In the genomic region with DNA sequence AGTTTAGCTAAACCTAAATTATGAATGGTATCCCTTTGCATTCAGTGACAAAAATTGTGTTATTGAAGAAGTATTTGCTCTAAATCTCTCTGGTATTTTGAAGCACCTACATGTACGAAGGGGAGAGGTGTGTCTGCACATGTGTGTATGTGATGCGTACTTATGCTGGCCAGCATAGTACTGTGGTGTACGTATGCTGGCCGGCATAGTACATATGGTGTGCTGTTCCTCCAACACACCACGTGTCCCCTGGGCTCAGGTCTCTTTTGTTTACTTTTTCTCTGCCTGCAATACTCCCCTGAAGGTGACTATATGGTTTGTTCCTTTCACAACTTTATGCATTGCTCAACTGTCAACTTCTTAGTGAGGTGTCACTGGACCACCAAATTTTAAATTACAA, we compare ENCODE assay signal across 14 cellular contexts.
DNase-seq lines count a peak whose midpoint lies in the region; ATAC-seq, FAIRE-seq and TF ChIP-seq lines count a peak whose summit lies in the region.
"Had no signal": no experiment of that assay in that cellular context is flagged by ENCODE, and none has a peak within 500 bp of the region (broad histone marks: within the 10 kb centered on the region; RNA-seq: fewer than 3 reads in every experiment).

No MANE protein-coding gene starts in this region.

- H2BK20ac ChIP-seq in IMR-90 (ENCODE audit: low read depth, low read length), result peak overlapping the region; percentile 65; the same call in 1 of the 2 replicates

- peaks cover 26% of the 10 kb centered on the region for H3K4me1 Mint-ChIP-seq in nephron progenitor cell
- H3K4me1 Mint-ChIP-seq: B cell had no signal

- no peaks in the 10 kb centered on the region for H3K9me3 Mint-ChIP-seq in nephron progenitor cell
- H3K9me3 Mint-ChIP-seq: CD8-positive, alpha-beta T cell; H9 had no signal

- dilution Hi-C loops in IMR-90 (cut with HindIII; ENCODE audit: low sequenced_read_pairs, unreplicated experiment), result no loop called here

- DNase-seq in HepG2 (ENCODE audit: low spot score), result no peak
- no peak for DNase-seq in right lobe of liver
- DNase-seq in IMR-90, result no peak
- DNase-seq in nephron progenitor cell, result no peak
- no peak for DNase-seq in H7
- no peak for DNase-seq in stimulated activated CD4-positive, alpha-beta T cell treated with anti-CD3 and anti-CD28 coated beads, Interleukin-2, amount 100 ng/mL, for 24 hours
- DNase-seq: Calu3; CD8-positive, alpha-beta T cell; DMS79 treated with DMSO at 0.1 percent for 48 hours; GF-D8; GOT3; H9 had no signal

- no peaks in the 10 kb centered on the region for H3K79me2 ChIP-seq in HepG2 (ENCODE audit: insufficient read depth, low read length)

- in situ Hi-C loops in HepG2 (cut with HindIII; ENCODE audit: extremely low pct_ligation_motif_present, low pct_unique_long_range_greater_than_20kb), result loop anchor here (25.0 kb wide), 3 partner anchors 749 to 1349 kb away; no protein-coding TSS in a partner anchor
- in situ Hi-C loops in IMR-90 (cut with MboI; ENCODE audit: low sequenced_read_pairs), result loop anchor here (5.0 kb wide), 1 partner anchor 749 kb away; no protein-coding TSS in a partner anchor

- H3K27ac Mint-ChIP-seq in nephron progenitor cell, result peak overlapping the region; percentile 70
- H3K27ac Mint-ChIP-seq: B cell; CD8-positive, alpha-beta T cell; H9 had no signal

- ATAC-seq in HepG2 (no peak), right lobe of liver (no peak), IMR-90 (ENCODE audit: low read depth) (peak; percentile 17; the same call in 1 of the 2 replicates)
- ATAC-seq: CD8-positive, alpha-beta T cell had no signal

- CTCF ChIA-PET in HepG2 (lab: Yijun Ruan, JAX; ENCODE audit: low intra/inter-chr PET ratio, low total read pairs) (no interaction called here), IMR-90 (lab: Yijun Ruan, JAX) (no interaction called here)

- H3K9me3 ChIP-seq in HepG2 (ENCODE audit: low read length), result no peaks in the 10 kb centered on the region
- H3K9me3 ChIP-seq in right lobe of liver, result no peaks in the 10 kb centered on the region
- no peaks in the 10 kb centered on the region for H3K9me3 ChIP-seq in IMR-90 (ENCODE audit: control insufficient read depth, insufficient read depth, low read length)
- H3K9me3 ChIP-seq: BLaER1 treated with 17β-estradiol and CSF1 and Interleukin-3, amounts not matched to agents 10 nM and 100 nM had no signal

- POLR2A ChIA-PET in HepG2 (lab: Yijun Ruan, JAX) (no interaction called here), IMR-90 (lab: Charles Lee; ENCODE audit: unreplicated experiment) (no interaction called here)

- peak overlapping the region; percentile 63; the same call in 1 of the 2 replicates for H2BK120ac ChIP-seq in IMR-90 (ENCODE audit: low read depth, low read length)

- H4K20me1 ChIP-seq in HepG2 (ENCODE audit: insufficient read depth, low read length) (no peaks in the 10 kb centered on the region), IMR-90 (ENCODE audit: insufficient read depth, low read length) (no peaks in the 10 kb centered on the region)
- H4K20me1 ChIP-seq: BLaER1 treated with 17β-estradiol and CSF1 and Interleukin-3, amounts not matched to agents 10 nM and 100 nM had no signal

- no peak for TF ChIP-seq RAD21 in HepG2 (CRISPR knock-in tag; IDR thresholded peaks at IDR 0.05)
- no peak for TF ChIP-seq RAD21 in IMR-90 (IDR thresholded peaks at IDR 0.05; ENCODE audit: low read length)

- TF ChIP-seq CTCF in HepG2 (CRISPR knock-in tag; IDR thresholded peaks at IDR 0.05) (no peak), right lobe of liver (IDR thresholded peaks at IDR 0.05) (no peak), IMR-90 (conservative IDR thresholded peaks at IDR 0.05; ENCODE audit: low read depth, low read length) (no peak), nephron progenitor cell (IDR thresholded peaks at IDR 0.05) (no peak)

- H3K36me3 ChIP-seq in HepG2 (replicated peaks in 1 of 2; ENCODE audit: control insufficient read depth in 1 of 2, insufficient read depth in 2 of 2, low read length in 2 of 2) (no peaks in the 10 kb centered on the region), right lobe of liver (no peaks in the 10 kb centered on the region), IMR-90 (ENCODE audit: control insufficient read depth, insufficient read depth, low read length) (no peaks in the 10 kb centered on the region), H7 (replicated peaks; ENCODE audit: control insufficient read depth, insufficient read depth, low read length) (no peaks in the 10 kb centered on the region)
- H3K36me3 ChIP-seq: BLaER1 treated with 17β-estradiol and CSF1 and Interleukin-3, amounts not matched to agents 10 nM and 100 nM had no signal

- H3K4me2 ChIP-seq in HepG2 (ENCODE audit: low read depth, low read length), result no peak overlapping the region
- no peak overlapping the region for H3K4me2 ChIP-seq in IMR-90 (ENCODE audit: low read depth, low read length)

- 26% methylated on average over 5 of the region's 5 CpGs for WGBS in HepG2 (ENCODE audit: low lambda C conversion rate)
- WGBS in right lobe of liver (ENCODE audit: insufficient coverage, low coverage, low lambda C conversion rate, missing lambda C conversion rate), result 94% methylated on average over 3 of the region's 5 CpGs
- no CpG with 5 or more reads among the region's 5 CpGs for WGBS in IMR-90 (ENCODE audit: extremely low coverage in 2 of 2, insufficient read length in 1 of 2), 2 experiments

- H2AK5ac ChIP-seq in IMR-90 (ENCODE audit: low read depth, low read length), result peak overlapping the region; percentile 91; the same call in 1 of the 2 replicates

- no peak overlapping the region for H3K18ac ChIP-seq in IMR-90 (ENCODE audit: low read depth, low read length)

- peaks cover 3% of the 10 kb centered on the region; the same call in 1 of the 2 replicates for H3K9me1 ChIP-seq in IMR-90 (ENCODE audit: insufficient read depth, low read length)

- peak overlapping the region; percentile 55; the same call in 1 of the 2 replicates for H3K4ac ChIP-seq in IMR-90 (ENCODE audit: low read depth, low read length)

- H2BK5ac ChIP-seq in IMR-90 (ENCODE audit: low read depth, low read length, poor library complexity, severe bottlenecking), result no peak overlapping the region

- no peak overlapping the region for H3K23ac ChIP-seq in IMR-90 (ENCODE audit: low read depth, low read length)

- peak overlapping the region; percentile 89 for H2BK15ac ChIP-seq in IMR-90 (ENCODE audit: low read depth, low read length)

- no peaks in the 10 kb centered on the region for H3K79me1 ChIP-seq in IMR-90 (ENCODE audit: low read depth in 1 of 2, low read length in 2 of 2)

- no peak overlapping the region for H4K8ac ChIP-seq in IMR-90 (ENCODE audit: low read depth in 2 of 2, low read length in 2 of 2)

- no peak overlapping the region for H3K9ac ChIP-seq in HepG2 (ENCODE audit: insufficient read depth, low read depth, low read length)
- no peak overlapping the region for H3K9ac ChIP-seq in IMR-90 (ENCODE audit: low read depth, low read length)

- no peak overlapping the region; the same call in 1 of the 2 replicates for H3K14ac ChIP-seq in IMR-90 (replicated peaks; ENCODE audit: low read depth, low read length)

- no peak overlapping the region for H3K56ac ChIP-seq in IMR-90 (ENCODE audit: extremely low read depth, insufficient read depth, low read length)

- H4K5ac ChIP-seq in IMR-90 (ENCODE audit: low read depth, low read length), result no peak overlapping the region

- no peak overlapping the region for H3K4me3 ChIP-seq in HepG2 (replicated peaks in 1 of 3; ENCODE audit: insufficient read depth in 1 of 3, low read depth in 2 of 3, low read length in 3 of 3)
- no peak overlapping the region for H3K4me3 ChIP-seq in right lobe of liver
- H3K4me3 ChIP-seq in IMR-90 (ENCODE audit: insufficient read depth, low read depth, low read length), result no peak overlapping the region
- no peak overlapping the region for H3K4me3 ChIP-seq in H7 (ENCODE audit: insufficient read depth, low read depth, low read length)
- H3K4me3 ChIP-seq: BLaER1 treated with 17β-estradiol and CSF1 and Interleukin-3, amounts not matched to agents 10 nM and 100 nM had no signal

- H2AFZ ChIP-seq in HepG2 (ENCODE audit: low read length) (no peak overlapping the region), IMR-90 (replicated peaks; ENCODE audit: low read length, poor library complexity) (no peak overlapping the region)

- H3K27me3 ChIP-seq in HepG2 (ENCODE audit: control insufficient read depth in 1 of 2, insufficient read depth in 2 of 2, low read length in 2 of 2) (no peaks in the 10 kb centered on the region), right lobe of liver (no peaks in the 10 kb centered on the region), IMR-90 (ENCODE audit: control insufficient read depth, insufficient read depth, low read length) (no peaks in the 10 kb centered on the region), H7 (ENCODE audit: control insufficient read depth, insufficient read depth, low read length) (no peaks in the 10 kb centered on the region)
- H3K27me3 ChIP-seq: BLaER1 treated with 17β-estradiol and CSF1 and Interleukin-3, amounts not matched to agents 10 nM and 100 nM had no signal

- no peak overlapping the region for H2AK9ac ChIP-seq in IMR-90 (replicated peaks; ENCODE audit: low read depth, low read length, poor library complexity)

- intact Hi-C loops in HepG2 (cut with micrococcal nuclease; ENCODE audit: unreplicated experiment) (no loop called here), right lobe of liver (cut with DNase I) (no loop called here), IMR-90 (cut with micrococcal nuclease) (no loop called here)

- H4K91ac ChIP-seq in IMR-90 (ENCODE audit: insufficient read depth, low read depth, low read length), result no peak overlapping the region

- H3K27ac ChIP-seq in HepG2 (ENCODE audit: extremely low read length, insufficient read depth, low read length), result no peak overlapping the region
- no peak overlapping the region for H3K27ac ChIP-seq in right lobe of liver
- no peak overlapping the region; the same call in 1 of the 2 replicates for H3K27ac ChIP-seq in IMR-90 (ENCODE audit: insufficient read depth, low read length)

- H3K4me3 Mint-ChIP-seq in nephron progenitor cell, result no peak overlapping the region
- H3K4me3 Mint-ChIP-seq: B cell; CD8-positive, alpha-beta T cell; H9 had no signal

- no peaks in the 10 kb centered on the region for H3K27me3 Mint-ChIP-seq in nephron progenitor cell (ENCODE audit: low read depth, poor library complexity)
- H3K27me3 Mint-ChIP-seq: B cell had no signal

- H3K36me3 Mint-ChIP-seq in nephron progenitor cell (ENCODE audit: low read depth), result no peaks in the 10 kb centered on the region
- H3K36me3 Mint-ChIP-seq: CD8-positive, alpha-beta T cell had no signal

- FAIRE-seq in HepG2 (lab: Jason Lieb, UNC), result no peak

- no TSS peak for BruUV-seq in HepG2 (replicated peaks; lab: Mats Ljungman, UMichigan)
- no TSS peak for BruUV-seq in IMR-90 (replicated peaks; lab: Mats Ljungman, UMichigan)

- TF ChIP-seq POLR2A in HepG2 (IDR thresholded peaks at IDR 0.05; ENCODE audit: insufficient read depth in 1 of 2, low read depth in 2 of 2, low read length in 2 of 2) (no peak), right lobe of liver (IDR thresholded peaks at IDR 0.05) (no peak), IMR-90 (IDR thresholded peaks at IDR 0.05; ENCODE audit: low read depth, low read length) (no peak)

- TF ChIP-seq EP300 in HepG2 (IDR thresholded peaks at IDR 0.05; ENCODE audit: low read depth in 2 of 2, low read length in 2 of 2) (no peak), HepG2 (CRISPR knock-in tag; IDR thresholded peaks at IDR 0.05; ENCODE audit: borderline replicate concordance) (no peak)

- no peaks in the 10 kb centered on the region for H3K4me1 ChIP-seq in HepG2 (ENCODE audit: insufficient read depth, low read length)
- H3K4me1 ChIP-seq in right lobe of liver, result peaks cover 0 to 7% (median 0%) of the 10 kb centered on the region in 4 donors
- H3K4me1 ChIP-seq in IMR-90 (ENCODE audit: control insufficient read depth, insufficient read depth, low read length), result peaks cover 8% of the 10 kb centered on the region
